ENCODE assay signal across 1 cellular context in the genomic region with DNA sequence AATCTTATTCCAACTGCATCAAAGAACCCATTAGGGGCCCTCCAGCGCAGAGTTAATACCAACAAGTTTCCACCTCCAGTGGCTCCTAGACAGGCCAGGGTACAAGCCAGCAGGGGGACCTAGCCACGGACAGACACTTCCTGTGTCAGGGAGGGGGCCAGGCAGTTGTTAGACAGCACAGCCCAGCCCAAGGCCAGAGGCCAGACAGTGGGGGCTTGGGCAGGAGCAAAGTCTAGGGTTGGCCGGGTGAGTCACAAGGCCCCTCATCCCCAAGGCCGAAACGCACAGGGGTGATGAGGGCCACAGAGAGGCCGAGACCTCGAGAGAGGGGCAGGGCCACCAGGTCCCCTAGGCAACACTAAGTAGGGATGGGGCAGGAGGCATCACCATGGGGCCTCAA.
TF ChIP-seq lines count a peak whose summit lies in the region.

No MANE protein-coding gene starts in this region.

TF ChIP-seq in HepG2, 621 proteins besides CTCF, POLR2A, EP300 and RAD21 (continued from another document and continues in another):
- TF ChIP-seq, protein P1, sequence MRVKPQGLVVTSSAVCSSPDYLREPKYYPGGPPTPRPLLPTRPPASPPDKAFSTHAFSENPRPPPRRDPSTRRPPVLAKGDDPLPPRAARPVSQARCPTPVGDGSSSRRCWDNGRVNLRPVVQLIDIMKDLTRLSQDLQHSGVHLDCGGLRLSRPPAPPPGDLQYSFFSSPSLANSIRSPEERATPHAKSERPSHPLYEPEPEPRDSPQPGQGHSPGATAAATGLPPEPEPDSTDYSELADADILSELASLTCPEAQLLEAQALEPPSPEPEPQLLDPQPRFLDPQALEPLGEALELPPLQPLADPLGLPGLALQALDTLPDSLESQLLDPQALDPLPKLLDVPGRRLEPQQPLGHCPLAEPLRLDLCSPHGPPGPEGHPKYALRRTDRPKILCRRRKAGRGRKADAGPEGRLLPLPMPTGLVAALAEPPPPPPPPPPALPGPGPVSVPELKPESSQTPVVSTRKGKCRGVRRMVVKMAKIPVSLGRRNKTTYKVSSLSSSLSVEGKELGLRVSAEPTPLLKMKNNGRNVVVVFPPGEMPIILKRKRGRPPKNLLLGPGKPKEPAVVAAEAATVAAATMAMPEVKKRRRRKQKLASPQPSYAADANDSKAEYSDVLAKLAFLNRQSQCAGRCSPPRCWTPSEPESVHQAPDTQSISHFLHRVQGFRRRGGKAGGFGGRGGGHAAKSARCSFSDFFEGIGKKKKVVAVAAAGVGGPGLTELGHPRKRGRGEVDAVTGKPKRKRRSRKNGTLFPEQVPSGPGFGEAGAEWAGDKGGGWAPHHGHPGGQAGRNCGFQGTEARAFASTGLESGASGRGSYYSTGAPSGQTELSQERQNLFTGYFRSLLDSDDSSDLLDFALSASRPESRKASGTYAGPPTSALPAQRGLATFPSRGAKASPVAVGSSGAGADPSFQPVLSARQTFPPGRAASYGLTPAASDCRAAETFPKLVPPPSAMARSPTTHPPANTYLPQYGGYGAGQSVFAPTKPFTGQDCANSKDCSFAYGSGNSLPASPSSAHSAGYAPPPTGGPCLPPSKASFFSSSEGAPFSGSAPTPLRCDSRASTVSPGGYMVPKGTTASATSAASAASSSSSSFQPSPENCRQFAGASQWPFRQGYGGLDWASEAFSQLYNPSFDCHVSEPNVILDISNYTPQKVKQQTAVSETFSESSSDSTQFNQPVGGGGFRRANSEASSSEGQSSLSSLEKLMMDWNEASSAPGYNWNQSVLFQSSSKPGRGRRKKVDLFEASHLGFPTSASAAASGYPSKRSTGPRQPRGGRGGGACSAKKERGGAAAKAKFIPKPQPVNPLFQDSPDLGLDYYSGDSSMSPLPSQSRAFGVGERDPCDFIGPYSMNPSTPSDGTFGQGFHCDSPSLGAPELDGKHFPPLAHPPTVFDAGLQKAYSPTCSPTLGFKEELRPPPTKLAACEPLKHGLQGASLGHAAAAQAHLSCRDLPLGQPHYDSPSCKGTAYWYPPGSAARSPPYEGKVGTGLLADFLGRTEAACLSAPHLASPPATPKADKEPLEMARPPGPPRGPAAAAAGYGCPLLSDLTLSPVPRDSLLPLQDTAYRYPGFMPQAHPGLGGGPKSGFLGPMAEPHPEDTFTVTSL (CRISPR knock-in tag; IDR thresholded peaks at IDR 0.05; ENCODE audit: borderline replicate concordance) = peak; percentile 48; the same call in 1 of the 2 replicates
- no peak for TF ChIP-seq YEATS2 (CRISPR knock-in tag; IDR thresholded peaks at IDR 0.05; ENCODE audit: borderline replicate concordance)
- TF ChIP-seq TBP (CRISPR knock-in tag; IDR thresholded peaks at IDR 0.05) = no peak
- TF ChIP-seq SOX6 (IDR thresholded peaks at IDR 0.05) = no peak
- peak; percentile 60 for TF ChIP-seq SOX6 (CRISPR knock-in tag; IDR thresholded peaks at IDR 0.05)
- TF ChIP-seq, protein P2, sequence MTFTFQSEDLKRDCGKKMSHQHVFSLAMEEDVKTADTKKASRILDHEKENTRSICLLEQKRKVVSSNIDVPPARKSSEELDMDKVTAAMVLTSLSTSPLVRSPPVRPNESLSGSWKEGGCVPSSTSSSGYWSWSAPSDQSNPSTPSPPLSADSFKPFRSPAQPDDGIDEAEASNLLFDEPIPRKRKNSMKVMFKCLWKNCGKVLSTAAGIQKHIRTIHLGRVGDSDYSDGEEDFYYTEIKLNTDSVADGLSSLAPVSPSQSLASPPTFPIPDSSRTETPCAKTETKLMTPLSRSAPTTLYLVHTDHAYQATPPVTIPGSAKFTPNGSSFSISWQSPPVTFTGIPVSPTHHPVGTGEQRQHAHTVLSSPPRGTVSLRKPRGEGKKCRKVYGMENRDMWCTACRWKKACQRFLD (CRISPR knock-in tag; IDR thresholded peaks at IDR 0.05; ENCODE audit: borderline replicate concordance) = no peak
- TF ChIP-seq ZNF749 (CRISPR knock-in tag; IDR thresholded peaks at IDR 0.05; ENCODE audit: borderline replicate concordance) = no peak
- no peak for TF ChIP-seq AKAP8 (CRISPR knock-in tag; IDR thresholded peaks at IDR 0.05)
- TF ChIP-seq TBX2 (CRISPR knock-in tag; IDR thresholded peaks at IDR 0.05; ENCODE audit: borderline replicate concordance) = peak; percentile 29; the same call in 1 of the 2 replicates
- peak; percentile 49; the same call in 1 of the 2 replicates for TF ChIP-seq NCOA2 (CRISPR knock-in tag; IDR thresholded peaks at IDR 0.05)
- no peak for TF ChIP-seq KAT7 (CRISPR knock-in tag; IDR thresholded peaks at IDR 0.05; ENCODE audit: borderline replicate concordance)
- no peak for TF ChIP-seq KLF11 (CRISPR knock-in tag; IDR thresholded peaks at IDR 0.05)
- no peak for TF ChIP-seq ZNF205 (CRISPR knock-in tag; IDR thresholded peaks at IDR 0.05)
- TF ChIP-seq GABPA (IDR thresholded peaks at IDR 0.05; ENCODE audit: low read depth, low read length) = peak; percentile 60
- TF ChIP-seq GABPA (CRISPR knock-in tag; IDR thresholded peaks at IDR 0.05; ENCODE audit: low read depth) = peak; percentile 91
- TF ChIP-seq ZNF567 (CRISPR knock-in tag; IDR thresholded peaks at IDR 0.05; ENCODE audit: borderline replicate concordance) = no peak
- no peak for TF ChIP-seq ZNF672 (CRISPR knock-in tag; IDR thresholded peaks at IDR 0.05)
- TF ChIP-seq ZNF589 (CRISPR knock-in tag; conservative IDR thresholded peaks at IDR 0.05) = no peak
- TF ChIP-seq, protein P3, sequence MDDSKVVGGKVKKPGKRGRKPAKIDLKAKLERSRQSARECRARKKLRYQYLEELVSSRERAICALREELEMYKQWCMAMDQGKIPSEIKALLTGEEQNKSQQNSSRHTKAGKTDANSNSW (CRISPR knock-in tag; IDR thresholded peaks at IDR 0.05; ENCODE audit: borderline replicate concordance) = no peak
- TF ChIP-seq ZNF235 (CRISPR knock-in tag; IDR thresholded peaks at IDR 0.05; ENCODE audit: borderline replicate concordance) = no peak
- TF ChIP-seq ZNF10 (CRISPR knock-in tag; IDR thresholded peaks at IDR 0.05; ENCODE audit: borderline replicate concordance, low read depth) = no peak
- no peak for TF ChIP-seq HHEX (CRISPR knock-in tag; IDR thresholded peaks at IDR 0.05)
- TF ChIP-seq LCORL (IDR thresholded peaks at IDR 0.05) = no peak
- peak; percentile 87 for TF ChIP-seq LCORL (CRISPR knock-in tag; IDR thresholded peaks at IDR 0.05)
- no peak for TF ChIP-seq IRX3 (CRISPR knock-in tag; IDR thresholded peaks at IDR 0.05; ENCODE audit: borderline replicate concordance, low read depth)
- TF ChIP-seq, protein P4, sequence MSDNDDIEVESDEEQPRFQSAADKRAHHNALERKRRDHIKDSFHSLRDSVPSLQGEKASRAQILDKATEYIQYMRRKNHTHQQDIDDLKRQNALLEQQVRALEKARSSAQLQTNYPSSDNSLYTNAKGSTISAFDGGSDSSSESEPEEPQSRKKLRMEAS (IDR thresholded peaks at IDR 0.05) = no peak
- TF ChIP-seq, protein P5, sequence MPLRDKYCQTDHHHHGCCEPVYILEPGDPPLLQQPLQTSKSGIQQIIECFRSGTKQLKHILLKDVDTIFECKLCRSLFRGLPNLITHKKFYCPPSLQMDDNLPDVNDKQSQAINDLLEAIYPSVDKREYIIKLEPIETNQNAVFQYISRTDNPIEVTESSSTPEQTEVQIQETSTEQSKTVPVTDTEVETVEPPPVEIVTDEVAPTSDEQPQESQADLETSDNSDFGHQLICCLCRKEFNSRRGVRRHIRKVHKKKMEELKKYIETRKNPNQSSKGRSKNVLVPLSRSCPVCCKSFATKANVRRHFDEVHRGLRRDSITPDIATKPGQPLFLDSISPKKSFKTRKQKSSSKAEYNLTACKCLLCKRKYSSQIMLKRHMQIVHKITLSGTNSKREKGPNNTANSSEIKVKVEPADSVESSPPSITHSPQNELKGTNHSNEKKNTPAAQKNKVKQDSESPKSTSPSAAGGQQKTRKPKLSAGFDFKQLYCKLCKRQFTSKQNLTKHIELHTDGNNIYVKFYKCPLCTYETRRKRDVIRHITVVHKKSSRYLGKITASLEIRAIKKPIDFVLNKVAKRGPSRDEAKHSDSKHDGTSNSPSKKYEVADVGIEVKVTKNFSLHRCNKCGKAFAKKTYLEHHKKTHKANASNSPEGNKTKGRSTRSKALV (CRISPR knock-in tag; IDR thresholded peaks at IDR 0.05) = no peak
- no peak for TF ChIP-seq SP4 (CRISPR knock-in tag; IDR thresholded peaks at IDR 0.05)
- TF ChIP-seq NFE2L1 (CRISPR knock-in tag; IDR thresholded peaks at IDR 0.05; ENCODE audit: borderline replicate concordance) = no peak
- no peak for TF ChIP-seq ZNF44 (CRISPR knock-in tag; IDR thresholded peaks at IDR 0.05)
- TF ChIP-seq, protein P6, sequence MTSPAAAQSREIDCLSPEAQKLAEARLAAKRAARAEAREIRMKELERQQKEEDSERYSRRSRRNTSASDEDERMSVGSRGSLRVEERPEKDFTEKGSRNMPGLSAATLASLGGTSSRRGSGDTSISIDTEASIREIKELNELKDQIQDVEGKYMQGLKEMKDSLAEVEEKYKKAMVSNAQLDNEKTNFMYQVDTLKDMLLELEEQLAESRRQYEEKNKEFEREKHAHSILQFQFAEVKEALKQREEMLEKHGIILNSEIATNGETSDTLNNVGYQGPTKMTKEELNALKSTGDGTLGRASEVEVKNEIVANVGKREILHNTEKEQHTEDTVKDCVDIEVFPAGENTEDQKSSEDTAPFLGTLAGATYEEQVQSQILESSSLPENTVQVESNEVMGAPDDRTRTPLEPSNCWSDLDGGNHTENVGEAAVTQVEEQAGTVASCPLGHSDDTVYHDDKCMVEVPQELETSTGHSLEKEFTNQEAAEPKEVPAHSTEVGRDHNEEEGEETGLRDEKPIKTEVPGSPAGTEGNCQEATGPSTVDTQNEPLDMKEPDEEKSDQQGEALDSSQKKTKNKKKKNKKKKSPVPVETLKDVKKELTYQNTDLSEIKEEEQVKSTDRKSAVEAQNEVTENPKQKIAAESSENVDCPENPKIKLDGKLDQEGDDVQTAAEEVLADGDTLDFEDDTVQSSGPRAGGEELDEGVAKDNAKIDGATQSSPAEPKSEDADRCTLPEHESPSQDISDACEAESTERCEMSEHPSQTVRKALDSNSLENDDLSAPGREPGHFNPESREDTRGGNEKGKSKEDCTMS (CRISPR knock-in tag; conservative IDR thresholded peaks at IDR 0.05) = no peak
- peak; percentile 74; the same call in 1 of the 2 replicates for TF ChIP-seq FOSL1 (CRISPR knock-in tag; IDR thresholded peaks at IDR 0.05; ENCODE audit: borderline replicate concordance)
- TF ChIP-seq, protein P7, sequence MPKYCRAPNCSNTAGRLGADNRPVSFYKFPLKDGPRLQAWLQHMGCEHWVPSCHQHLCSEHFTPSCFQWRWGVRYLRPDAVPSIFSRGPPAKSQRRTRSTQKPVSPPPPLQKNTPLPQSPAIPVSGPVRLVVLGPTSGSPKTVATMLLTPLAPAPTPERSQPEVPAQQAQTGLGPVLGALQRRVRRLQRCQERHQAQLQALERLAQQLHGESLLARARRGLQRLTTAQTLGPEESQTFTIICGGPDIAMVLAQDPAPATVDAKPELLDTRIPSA (CRISPR knock-in tag; IDR thresholded peaks at IDR 0.05; ENCODE audit: borderline replicate concordance) = no peak
- TF ChIP-seq, protein P8, sequence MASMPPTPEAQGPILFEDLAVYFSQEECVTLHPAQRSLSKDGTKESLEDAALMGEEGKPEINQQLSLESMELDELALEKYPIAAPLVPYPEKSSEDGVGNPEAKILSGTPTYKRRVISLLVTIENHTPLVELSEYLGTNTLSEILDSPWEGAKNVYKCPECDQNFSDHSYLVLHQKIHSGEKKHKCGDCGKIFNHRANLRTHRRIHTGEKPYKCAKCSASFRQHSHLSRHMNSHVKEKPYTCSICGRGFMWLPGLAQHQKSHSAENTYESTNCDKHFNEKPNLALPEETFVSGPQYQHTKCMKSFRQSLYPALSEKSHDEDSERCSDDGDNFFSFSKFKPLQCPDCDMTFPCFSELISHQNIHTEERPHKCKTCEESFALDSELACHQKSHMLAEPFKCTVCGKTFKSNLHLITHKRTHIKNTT (CRISPR knock-in tag; IDR thresholded peaks at IDR 0.05) = no peak
- no peak for TF ChIP-seq TOPORS (CRISPR knock-in tag; IDR thresholded peaks at IDR 0.05)
- no peak for TF ChIP-seq ZNF121 (CRISPR knock-in tag; IDR thresholded peaks at IDR 0.05)
- TF ChIP-seq NR2F2 (IDR thresholded peaks at IDR 0.05; ENCODE audit: borderline replicate concordance, low read depth) = no peak
- TF ChIP-seq ZSCAN9 (CRISPR knock-in tag; IDR thresholded peaks at IDR 0.05; ENCODE audit: borderline replicate concordance) = no peak
- TF ChIP-seq RFXAP (CRISPR knock-in tag; IDR thresholded peaks at IDR 0.05; ENCODE audit: borderline replicate concordance) = no peak
- peak; percentile 56; the same call in 1 of the 2 replicates for TF ChIP-seq HMG20A (CRISPR knock-in tag; IDR thresholded peaks at IDR 0.05; ENCODE audit: borderline replicate concordance)
- TF ChIP-seq TAF15 (IDR thresholded peaks at IDR 0.05; ENCODE audit: low read depth, low read length, poor library complexity, severe bottlenecking) = no peak
- TF ChIP-seq IKZF1 (IDR thresholded peaks at IDR 0.05) = no peak
- no peak for TF ChIP-seq JUNB (CRISPR knock-in tag; IDR thresholded peaks at IDR 0.05; ENCODE audit: borderline replicate concordance)
- no peak for TF ChIP-seq HES4 (CRISPR knock-in tag; IDR thresholded peaks at IDR 0.05; ENCODE audit: borderline replicate concordance)
- peak; percentile 25; the same call in 1 of the 2 replicates for TF ChIP-seq HOXA3 (CRISPR knock-in tag; IDR thresholded peaks at IDR 0.05)
- TF ChIP-seq ZNF331 (CRISPR knock-in tag; IDR thresholded peaks at IDR 0.05) = peak; percentile 35; the same call in 1 of the 2 replicates
- TF ChIP-seq ZNF484 (CRISPR knock-in tag; IDR thresholded peaks at IDR 0.05; ENCODE audit: borderline replicate concordance, low read depth) = no peak
- no peak for TF ChIP-seq MZF1 (CRISPR knock-in tag; IDR thresholded peaks at IDR 0.05; ENCODE audit: borderline replicate concordance)
- TF ChIP-seq, protein P9, sequence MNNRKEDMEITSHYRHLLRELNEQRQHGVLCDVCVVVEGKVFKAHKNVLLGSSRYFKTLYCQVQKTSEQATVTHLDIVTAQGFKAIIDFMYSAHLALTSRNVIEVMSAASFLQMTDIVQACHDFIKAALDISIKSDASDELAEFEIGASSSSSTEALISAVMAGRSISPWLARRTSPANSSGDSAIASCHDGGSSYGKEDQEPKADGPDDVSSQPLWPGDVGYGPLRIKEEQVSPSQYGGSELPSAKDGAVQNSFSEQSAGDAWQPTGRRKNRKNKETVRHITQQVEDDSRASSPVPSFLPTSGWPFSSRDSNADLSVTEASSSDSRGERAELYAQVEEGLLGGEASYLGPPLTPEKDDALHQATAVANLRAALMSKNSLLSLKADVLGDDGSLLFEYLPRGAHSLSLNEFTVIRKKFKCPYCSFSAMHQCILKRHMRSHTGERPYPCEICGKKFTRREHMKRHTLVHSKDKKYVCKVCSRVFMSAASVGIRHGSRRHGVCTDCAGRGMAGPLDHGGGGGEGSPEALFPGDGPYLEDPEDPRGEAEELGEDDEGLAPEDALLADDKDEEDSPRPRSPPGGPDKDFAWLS (CRISPR knock-in tag; IDR thresholded peaks at IDR 0.05; ENCODE audit: borderline replicate concordance) = no peak
- TF ChIP-seq RARG (CRISPR knock-in tag; IDR thresholded peaks at IDR 0.05; ENCODE audit: low read depth) = no peak
- TF ChIP-seq ZNF101 (CRISPR knock-in tag; IDR thresholded peaks at IDR 0.05; ENCODE audit: borderline replicate concordance, low read depth) = no peak
- TF ChIP-seq ZBTB7B (CRISPR knock-in tag; IDR thresholded peaks at IDR 0.05) = no peak
